ENCODE assay signal across 9 cellular contexts in the genomic region with DNA sequence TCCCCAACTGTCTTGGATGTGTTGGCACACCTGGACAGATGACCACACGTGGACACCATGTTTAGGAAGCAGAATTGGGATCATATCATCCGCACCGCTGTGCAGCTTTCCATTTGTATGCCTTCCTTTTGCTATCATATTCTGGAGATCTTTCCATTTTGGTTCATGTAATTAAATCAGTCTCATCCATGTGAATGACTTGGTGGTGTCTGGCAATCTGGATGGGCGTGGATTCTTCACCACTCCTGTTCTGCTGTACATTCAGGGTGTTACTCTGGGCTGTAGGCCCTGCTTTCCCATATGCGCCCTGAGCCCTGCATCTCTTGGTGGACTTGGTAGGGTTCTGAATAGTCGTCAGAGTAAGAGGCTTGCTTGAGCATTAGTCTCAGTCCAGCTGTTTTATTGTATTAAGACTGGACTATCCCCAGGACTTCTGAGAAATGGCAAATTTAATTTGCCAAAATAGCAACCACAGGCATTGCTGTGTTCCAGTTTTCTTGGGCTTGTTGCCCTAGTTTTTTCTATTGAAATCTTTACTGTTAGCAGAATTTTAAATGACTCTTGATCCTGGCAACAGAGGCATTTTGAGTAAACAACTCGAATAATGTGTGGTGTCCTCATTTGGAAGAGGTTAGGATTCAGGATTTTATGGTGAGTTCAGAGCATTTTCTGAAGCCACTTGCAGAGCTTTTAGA. TPM values are rescaled to one million over a fixed set of nuclear protein-coding genes. Genes with fewer than 3 reads are reported as not detected.
DNase-seq lines count a peak whose midpoint lies in the region; ATAC-seq and TF ChIP-seq lines count a peak whose summit lies in the region.
"Had no signal": no experiment of that assay in that cellular context is flagged by ENCODE, and none has a peak within 500 bp of the region (broad histone marks: within the 10 kb centered on the region; RNA-seq: fewer than 3 reads in every experiment).

No MANE protein-coding gene starts in this region.

- no peak overlapping the region for H2AFZ ChIP-seq in PC-3 (ENCODE audit: low read length)

- no peak overlapping the region for H3K27ac ChIP-seq in CD4-positive, alpha-beta memory T cell (ENCODE audit: low read depth, low read length)
- no peak overlapping the region for H3K27ac ChIP-seq in PC-3 (ENCODE audit: low read length)

- H3K9ac ChIP-seq in PC-3 (ENCODE audit: low read length): no peak overlapping the region

- peaks cover 95% of the 10 kb centered on the region for H3K79me2 ChIP-seq in PC-3 (ENCODE audit: low read length)

- no peak for TF ChIP-seq CTCF in PC-3 (conservative IDR thresholded peaks at IDR 0.05; ENCODE audit: low read depth, low read length)

- H3K9me3 Mint-ChIP-seq in CD4-positive, alpha-beta memory T cell: peaks cover 0 to 7% (median 3%) of the 10 kb centered on the region in 8 donors
- peaks cover 3% of the 10 kb centered on the region for H3K9me3 Mint-ChIP-seq in activated CD8-positive, alpha-beta T cell treated with anti-CD3 and anti-CD28 coated beads, Interleukin-2, amount 10 ng/mL, durations not matched to agents 7 days and 5 days (ENCODE audit: insufficient read depth)

- H3K36me3 Mint-ChIP-seq in CD4-positive, alpha-beta memory T cell: peaks cover 21 to 22% of the 10 kb centered on the region in 2 donors
- peaks cover 16% of the 10 kb centered on the region for H3K36me3 Mint-ChIP-seq in activated CD8-positive, alpha-beta T cell treated with anti-CD3 and anti-CD28 coated beads, Interleukin-2, amount 10 ng/mL, durations not matched to agents 7 days and 5 days (ENCODE audit: low read depth)

- H3K27ac Mint-ChIP-seq in CD4-positive, alpha-beta memory T cell: peak overlapping the region; percentile 4 to 84 (median 65)
- H3K27ac Mint-ChIP-seq in activated CD8-positive, alpha-beta T cell treated with anti-CD3 and anti-CD28 coated beads, Interleukin-2, amount 10 ng/mL, durations not matched to agents 7 days and 5 days: peak overlapping the region; percentile 74

- H3K4me3 ChIP-seq in CD4-positive, alpha-beta memory T cell (ENCODE audit: low read length in 2 of 2): no peak overlapping the region
- H3K4me3 ChIP-seq in PC-3 (ENCODE audit: low read length): no peak overlapping the region

- DNase-seq in CD4-positive, alpha-beta memory T cell: no peak
- DNase-seq in activated CD8-positive, alpha-beta T cell treated with anti-CD3 and anti-CD28 coated beads, Interleukin-2, amount 10 ng/mL, durations not matched to agents 7 days and 5 days: no peak
- DNase-seq in Right ventricle myocardium superior (no peak), renal cortical epithelial cell (ENCODE audit: low read depth) (peak; percentile 39), NOMO-1 treated with dmso at 0.1 percent for 144 hours (lab: John Stamatoyannopoulos, UW; ENCODE audit: unreplicated experiment) (no peak), PC-3 (no peak)
- DNase-seq: NCI-H1105 treated with DMSO at 0.1 percent for 48 hours had no signal

- no peaks in the 10 kb centered on the region for H3K9me3 ChIP-seq in CD4-positive, alpha-beta memory T cell (ENCODE audit: control insufficient read depth in 1 of 2, low read length in 2 of 2)
- H3K9me3 ChIP-seq in PC-3 (ENCODE audit: low read length): no peaks in the 10 kb centered on the region

- BruUV-seq in PC-3 (replicated peaks; lab: Mats Ljungman, UMichigan): no TSS peak

- POLR2A ChIA-PET in CD4-positive, alpha-beta memory T cell (lab: Charles Lee; ENCODE audit: partially characterized antibody): interaction anchor here (0.9 kb wide), 1 partner anchor 10 kb away, joined by 3 read pairs; no protein-coding TSS in a partner anchor
- POLR2A ChIA-PET in activated CD8-positive, alpha-beta T cell treated with anti-CD3 and anti-CD28 coated beads, Interleukin-2, amount 10 ng/mL, durations not matched to agents 7 days and 5 days (lab: Charles Lee): interaction anchor here (0.6 to 1.2 kb wide), 2 partner anchors 9 to 101 kb away, joined by 3 to 6 read pairs; no protein-coding TSS in a partner anchor
- POLR2A ChIA-PET in PC-3 (lab: Charles Lee; ENCODE audit: unreplicated experiment): no interaction called here

- H3K4me1 ChIP-seq in CD4-positive, alpha-beta memory T cell (ENCODE audit: insufficient read depth, low read length): peaks cover 45% of the 10 kb centered on the region
- H3K4me1 ChIP-seq in PC-3 (ENCODE audit: insufficient read depth, low read length): peaks cover 11% of the 10 kb centered on the region; the same call in 1 of the 2 replicates

- ATAC-seq in activated CD8-positive, alpha-beta T cell treated with anti-CD3 and anti-CD28 coated beads, Interleukin-2, amount 10 ng/mL, durations not matched to agents 7 days and 5 days: no peak
- ATAC-seq in Right ventricle myocardium superior (ENCODE audit: poor library complexity) (peak; percentile 60), GM21723 (IDR thresholded peaks at IDR 0.05; ENCODE audit: unreplicated experiment) (no peak), HG02884 (IDR thresholded peaks at IDR 0.05; ENCODE audit: unreplicated experiment) (no peak), PC-3 (no peak)

- H3K36me3 ChIP-seq in CD4-positive, alpha-beta memory T cell (ENCODE audit: insufficient read depth, low read length): no peaks in the 10 kb centered on the region
- H3K36me3 ChIP-seq in PC-3 (ENCODE audit: low read depth, low read length): peaks cover 3% of the 10 kb centered on the region

- H3K4me1 Mint-ChIP-seq in CD4-positive, alpha-beta memory T cell: peaks cover 42 to 68% (median 54%) of the 10 kb centered on the region in 4 donors
- peaks cover 57% of the 10 kb centered on the region for H3K4me1 Mint-ChIP-seq in activated CD8-positive, alpha-beta T cell treated with anti-CD3 and anti-CD28 coated beads, Interleukin-2, amount 10 ng/mL, durations not matched to agents 7 days and 5 days (ENCODE audit: low read depth)

- CTCF ChIA-PET in CD4-positive, alpha-beta memory T cell (lab: Charles Lee; ENCODE audit: partially characterized antibody): interaction anchor here (0.5 to 0.7 kb wide), 2 partner anchors 29 to 187 kb away, joined by 3 to 4 read pairs; no protein-coding TSS in a partner anchor
- CTCF ChIA-PET in activated CD8-positive, alpha-beta T cell treated with anti-CD3 and anti-CD28 coated beads, Interleukin-2, amount 10 ng/mL, durations not matched to agents 7 days and 5 days (lab: Charles Lee): interaction anchor here (1.2 to 1.4 kb wide), 3 partner anchors 9 to 15 kb away, joined by 4 to 7 read pairs (median 4); partner anchors contain the start of gene BANP
- CTCF ChIA-PET in PC-3 (lab: Charles Lee): no interaction called here

- no peak overlapping the region for H3K4me2 ChIP-seq in PC-3 (ENCODE audit: low read length)

- 0 out of 2 replicates have a peak, but pooled peaks cover 4% of the 10 kb centered on the region for H4K20me1 ChIP-seq in PC-3 (ENCODE audit: low read length)

- no peaks in the 10 kb centered on the region for H3K27me3 Mint-ChIP-seq in CD4-positive, alpha-beta memory T cell
- no peaks in the 10 kb centered on the region for H3K27me3 Mint-ChIP-seq in activated CD8-positive, alpha-beta T cell treated with anti-CD3 and anti-CD28 coated beads, Interleukin-2, amount 10 ng/mL, durations not matched to agents 7 days and 5 days (ENCODE audit: low read depth)

- H3K4me3 Mint-ChIP-seq in CD4-positive, alpha-beta memory T cell: peak overlapping the region in 1 of 8 donors; percentile 26
- no peak overlapping the region for H3K4me3 Mint-ChIP-seq in activated CD8-positive, alpha-beta T cell treated with anti-CD3 and anti-CD28 coated beads, Interleukin-2, amount 10 ng/mL, durations not matched to agents 7 days and 5 days

- no peaks in the 10 kb centered on the region for H3K9me2 ChIP-seq in PC-3 (replicated peaks; ENCODE audit: low read length)

- H3K27me3 ChIP-seq in CD4-positive, alpha-beta memory T cell (ENCODE audit: insufficient read depth, low read length): no peaks in the 10 kb centered on the region
- no peaks in the 10 kb centered on the region for H3K27me3 ChIP-seq in PC-3 (ENCODE audit: low read length)

- H3F3A ChIP-seq in PC-3 (ENCODE audit: low read length, unreplicated experiment): no peaks in the 10 kb centered on the region

- intact Hi-C loops in CD4-positive, alpha-beta memory T cell (cut with micrococcal nuclease): no loop called here
- intact Hi-C loops in Right ventricle myocardium superior (cut with DNase I) (no loop called here), PC-3 (cut with micrococcal nuclease) (no loop called here)

RNA-seq across cellular contexts. Expression of gene BANP, which starts 14.9 kb away (rescaled TPM):
- 10 to 100 TPM; 61.8 to 72.7 TPM for total RNA-seq in CD4-positive, alpha-beta memory T cell
- polyA plus RNA-seq in CD4-positive, alpha-beta memory T cell: 10 to 100 TPM; 10.7 to 26.4 TPM
- total RNA-seq in activated CD8-positive, alpha-beta T cell treated with anti-CD3 and anti-CD28 coated beads, Interleukin-2, amount 10 ng/mL, durations not matched to agents 7 days and 5 days: 10 to 100 TPM; 34.1 to 39.8 TPM
- total RNA-seq in Right ventricle myocardium superior (12.6 TPM), renal cortical epithelial cell (15.8 and 27.9 TPM in 2 replicates), PC-3 (2014; rRNA removed) (24.2 TPM in 2 replicates)

RNA-seq across cellular contexts. Expression of gene CA5A, which starts 29.8 kb away (rescaled TPM):
- total RNA-seq in CD4-positive, alpha-beta memory T cell: not detected
- polyA plus RNA-seq in CD4-positive, alpha-beta memory T cell: not detected
- not detected for total RNA-seq in activated CD8-positive, alpha-beta T cell treated with anti-CD3 and anti-CD28 coated beads, Interleukin-2, amount 10 ng/mL, durations not matched to agents 7 days and 5 days
- total RNA-seq in Right ventricle myocardium superior (not detected), renal cortical epithelial cell (not detected in 2 replicates), PC-3 (2014; rRNA removed) (not detected in 2 replicates)
